In the genomic region with DNA sequence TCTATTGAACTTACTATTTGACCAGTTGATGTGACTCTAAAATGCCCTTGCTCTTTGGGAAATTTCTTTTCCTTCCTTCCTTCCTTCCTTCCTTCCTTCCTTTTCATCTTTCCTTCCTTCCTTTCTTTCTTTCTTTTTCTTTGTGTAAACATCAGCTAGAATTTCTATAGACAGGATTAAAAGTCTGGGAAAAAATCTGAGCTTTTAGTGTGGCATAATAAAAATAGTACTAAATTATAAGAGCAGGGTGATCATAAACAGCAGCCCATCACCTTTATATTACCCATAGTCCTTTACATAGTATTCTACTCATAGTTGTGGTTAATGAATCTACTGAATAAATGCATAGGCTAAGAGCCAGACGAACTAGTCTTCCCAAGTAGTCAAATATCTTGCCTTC, we compare ENCODE assay signal across 3 cellular contexts.
"Had no signal": no experiment of that assay in that cellular context is flagged by ENCODE, and none has a peak within 500 bp of the region (broad histone marks: within the 10 kb centered on the region; RNA-seq: fewer than 3 reads in every experiment).

No MANE protein-coding gene starts in this region.

- H3K4me3 ChIP-seq: GM12878 had no signal

- DNase-seq: GDM1, GF-D8 had no signal
